In genomic region chr12:76639646-76640045, GRCh38 we compare ENCODE assay signal across 18 cellular contexts.
"Had no signal": no experiment of that assay in that cellular context is flagged by ENCODE, and none has a peak within 500 bp of the region (broad histone marks: within the 10 kb centered on the region; RNA-seq: fewer than 3 reads in every experiment).

No MANE protein-coding gene starts in this region.

- H3K9me3 ChIP-seq: spleen, thoracic aorta, tibial nerve, upper lobe of right lung, uterus had no signal

- H3K4me1 Mint-ChIP-seq: memory B cell, natural killer cell had no signal

- H3K27ac ChIP-seq: dorsolateral prefrontal cortex, parathyroid adenoma, skin epidermis, spleen, thoracic aorta, tibial nerve, upper lobe of right lung, uterus had no signal

- H3K9me3 Mint-ChIP-seq: memory B cell; natural killer cell; stimulated activated naive B cell treated with anti-CD40 and anti-IgM and Interleukin-4, amounts not matched to agents 10 μg/mL and 1 μg/mL and 100 μg/mL, for 72 hours; stimulated activated naive CD8-positive, alpha-beta T cell treated with anti-CD3 and anti-CD28 coated beads, Interleukin-15, Interleukin-2, amounts not matched to agents 100 ng/mL and 50 ng/mL, for 24 hours had no signal

- DNase-seq: dorsolateral prefrontal cortex; effector CD4-positive, alpha-beta T cell; left ventricle myocardium superior; natural killer cell; right cardiac atrium; spleen; stimulated activated CD4-positive, alpha-beta T cell treated with anti-CD3 and anti-CD28 coated beads, Interleukin-4, amount 100 ng/mL, for 4 hours; stimulated activated naive B cell treated with anti-CD40 and anti-IgM and Interleukin-4, amounts not matched to agents 10 μg/mL and 1 μg/mL and 100 μg/mL, for 72 hours; upper lobe of right lung; uterus had no signal

- H3K4me1 ChIP-seq: parathyroid adenoma, spleen, tibial nerve, upper lobe of right lung, uterus had no signal

- H3K9ac ChIP-seq: parathyroid adenoma had no signal

- H3K36me3 Mint-ChIP-seq: memory B cell; natural killer cell; stimulated activated naive B cell treated with anti-CD40 and anti-IgM and Interleukin-4, amounts not matched to agents 10 μg/mL and 1 μg/mL and 100 μg/mL, for 72 hours had no signal

- H3K4me3 ChIP-seq: dorsolateral prefrontal cortex, lung, skin epidermis, spleen, thoracic aorta, tibial nerve, upper lobe of right lung, uterus had no signal

- H3K27me3 Mint-ChIP-seq: progenitor cell of endocrine pancreas; stimulated activated naive CD8-positive, alpha-beta T cell treated with anti-CD3 and anti-CD28 coated beads, Interleukin-15, Interleukin-2, amounts not matched to agents 100 ng/mL and 50 ng/mL, for 24 hours had no signal

- H2AFZ ChIP-seq: parathyroid adenoma had no signal

- H3K4me3 Mint-ChIP-seq: memory B cell; natural killer cell; stimulated activated naive B cell treated with anti-CD40 and anti-IgM and Interleukin-4, amounts not matched to agents 10 μg/mL and 1 μg/mL and 100 μg/mL, for 72 hours; stimulated activated naive CD8-positive, alpha-beta T cell treated with anti-CD3 and anti-CD28 coated beads, Interleukin-15, Interleukin-2, amounts not matched to agents 100 ng/mL and 50 ng/mL, for 24 hours had no signal

- H3K36me3 ChIP-seq: spleen, thoracic aorta, tibial nerve, upper lobe of right lung, uterus had no signal

- H3K27ac Mint-ChIP-seq: memory B cell; natural killer cell; progenitor cell of endocrine pancreas; stimulated activated naive B cell treated with anti-CD40 and anti-IgM and Interleukin-4, amounts not matched to agents 10 μg/mL and 1 μg/mL and 100 μg/mL, for 72 hours; stimulated activated naive CD8-positive, alpha-beta T cell treated with anti-CD3 and anti-CD28 coated beads, Interleukin-15, Interleukin-2, amounts not matched to agents 100 ng/mL and 50 ng/mL, for 24 hours had no signal

- H3K79me2 ChIP-seq: parathyroid adenoma had no signal

- H3K27me3 ChIP-seq: dorsolateral prefrontal cortex, spleen, tibial nerve, upper lobe of right lung, uterus had no signal

- ATAC-seq: left ventricle myocardium superior; natural killer cell; right cardiac atrium; stimulated activated naive B cell treated with anti-CD40 and anti-IgM and Interleukin-4, amounts not matched to agents 10 μg/mL and 1 μg/mL and 100 μg/mL, for 72 hours; upper lobe of right lung had no signal
